Comparison of ENCODE assay signal across 8 cellular contexts in the genomic region with DNA sequence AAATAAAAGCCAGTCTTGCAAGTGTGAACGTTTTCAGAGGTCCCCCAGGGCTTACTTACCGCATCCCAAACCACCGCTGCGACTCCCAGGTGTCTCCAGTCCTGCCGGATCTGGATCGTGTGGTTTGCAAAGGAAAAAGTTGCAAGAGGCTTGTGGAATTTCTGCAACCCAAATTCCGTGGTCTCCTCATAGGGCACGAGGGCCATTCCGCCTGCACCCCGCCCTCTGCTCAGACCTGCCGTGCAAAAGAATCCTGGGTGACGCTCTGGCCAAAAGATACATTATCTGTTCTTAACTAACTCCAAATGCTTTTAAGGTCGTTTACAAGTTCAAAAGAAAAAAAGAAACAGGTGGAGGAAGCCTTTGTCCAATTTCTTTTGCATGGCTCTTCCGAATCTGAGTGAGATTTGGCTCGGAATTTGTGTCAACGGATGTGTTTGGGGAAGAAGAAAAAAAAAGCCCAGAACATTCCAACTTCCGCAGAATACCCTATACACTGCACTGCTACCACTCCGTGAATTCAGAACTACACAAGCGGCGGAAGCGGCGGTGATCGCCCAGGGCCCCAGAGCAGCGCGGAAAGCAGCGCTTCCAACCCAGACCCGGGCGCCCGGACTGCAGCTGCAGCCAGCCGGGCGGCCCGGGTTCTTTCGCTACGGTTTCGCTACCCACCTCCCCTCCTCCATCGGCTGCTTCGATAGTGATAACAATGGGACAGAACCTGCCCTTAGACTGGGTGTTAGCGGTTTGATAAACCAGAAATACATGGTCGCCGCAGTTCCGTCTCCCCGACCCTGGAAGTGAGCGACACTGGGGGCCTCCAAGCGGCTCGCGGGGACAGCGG. TPM values are rescaled to one million over a fixed set of nuclear protein-coding genes. Genes with fewer than 3 reads are reported as not detected.
DNase-seq lines count a peak whose midpoint lies in the region; ATAC-seq and TF ChIP-seq lines count a peak whose summit lies in the region.

No MANE protein-coding gene starts in this region.

- no peaks in the 10 kb centered on the region for H3K9me3 ChIP-seq in effector memory CD4-positive, alpha-beta T cell (ENCODE audit: control insufficient read depth, low read length)

- H3K4me3 Mint-ChIP-seq in activated CD8-positive, alpha-beta T cell treated with anti-CD3 and anti-CD28 coated beads for 36 hours, result peak overlapping the region; percentile 96

- peak overlapping the region; percentile 83 for H3K4me3 ChIP-seq in effector memory CD4-positive, alpha-beta T cell (ENCODE audit: insufficient read depth, low read depth, low read length, poor library complexity, severe bottlenecking)

- CTCF ChIA-PET in activated CD8-positive, alpha-beta T cell treated with anti-CD3 and anti-CD28 coated beads for 36 hours (lab: Charles Lee), result interaction anchor here (0.7 to 4.2 kb wide), 14 partner anchors 9 to 832 kb away, joined by 3 to 31 read pairs (median 3); a partner anchor contains a TSS

- peak overlapping the region; percentile 94 for H3K27ac Mint-ChIP-seq in activated CD8-positive, alpha-beta T cell treated with anti-CD3 and anti-CD28 coated beads for 36 hours

- TF ChIP-seq CTCF in activated CD8-positive, alpha-beta T cell treated with anti-CD3 and anti-CD28 coated beads for 36 hours (IDR thresholded peaks at IDR 0.05), result no peak

- peaks cover 46% of the 10 kb centered on the region for H3K36me3 Mint-ChIP-seq in activated CD8-positive, alpha-beta T cell treated with anti-CD3 and anti-CD28 coated beads for 36 hours (ENCODE audit: low read depth)

- ATAC-seq in GM18909 (IDR thresholded peaks at IDR 0.05; ENCODE audit: poor library complexity, unreplicated experiment), result peak; percentile 37
- ATAC-seq in HG03135 (IDR thresholded peaks at IDR 0.05; ENCODE audit: unreplicated experiment), result peak; percentile 38
- ATAC-seq in activated CD8-positive, alpha-beta T cell treated with anti-CD3 and anti-CD28 coated beads for 36 hours, result peak; percentile 36

- peak overlapping the region; percentile 97 for H3K27ac ChIP-seq in effector memory CD4-positive, alpha-beta T cell (ENCODE audit: insufficient read depth, low read length, poor library complexity, severe bottlenecking)

- peaks cover 4% of the 10 kb centered on the region for H3K36me3 ChIP-seq in effector memory CD4-positive, alpha-beta T cell (ENCODE audit: control insufficient read depth, insufficient read depth, low read length)

- peaks cover 48% of the 10 kb centered on the region for H3K4me1 Mint-ChIP-seq in activated CD8-positive, alpha-beta T cell treated with anti-CD3 and anti-CD28 coated beads for 36 hours (ENCODE audit: low read depth)

- POLR2A ChIA-PET in activated CD8-positive, alpha-beta T cell treated with anti-CD3 and anti-CD28 coated beads for 36 hours (lab: Charles Lee), result interaction anchor here (0.6 to 4.4 kb wide), 13 partner anchors 9 to 144 kb away, joined by 3 to 45 read pairs (median 5); a partner anchor contains a TSS

- no peaks in the 10 kb centered on the region for H3K9me3 Mint-ChIP-seq in activated CD8-positive, alpha-beta T cell treated with anti-CD3 and anti-CD28 coated beads for 36 hours

- peak; percentile 57 to 65 for DNase-seq in AML-193 (lab: John Stamatoyannopoulos, UW)
- peak; percentile 84 for DNase-seq in NCI-H748 (lab: John Stamatoyannopoulos, UW; ENCODE audit: unreplicated experiment)
- peak; percentile 77 for DNase-seq in activated CD8-positive, alpha-beta T cell treated with anti-CD3 and anti-CD28 coated beads for 36 hours
- DNase-seq in effector memory CD4-positive, alpha-beta T cell, result peak; percentile 33 to 41 (median 36)
- DNase-seq in medulla oblongata (ENCODE audit: extremely low spot score), result peak; percentile 82
- DNase-seq in stimulated activated CD8-positive, alpha-beta memory T cell treated with anti-CD3 and anti-CD28 coated beads, Interleukin-12 subunit alpha, Interleukin-12 subunit beta, amount 100 ng/mL, for 1 hour (ENCODE audit: low read depth), result peak; percentile 54

- H3K27me3 ChIP-seq in effector memory CD4-positive, alpha-beta T cell (replicated peaks; ENCODE audit: control insufficient read depth, insufficient read depth, low read length, poor library complexity, severe bottlenecking), result no peaks in the 10 kb centered on the region

- intact Hi-C loops in activated CD8-positive, alpha-beta T cell treated with anti-CD3 and anti-CD28 coated beads for 36 hours (cut with micrococcal nuclease), result loop anchor here (2.0 to 10.0 kb wide), 5 partner anchors 64 to 640 kb away; a partner anchor contains a TSS

- H3K27me3 Mint-ChIP-seq in activated CD8-positive, alpha-beta T cell treated with anti-CD3 and anti-CD28 coated beads for 36 hours, result no peaks in the 10 kb centered on the region

- peaks cover 8% of the 10 kb centered on the region for H3K4me1 ChIP-seq in effector memory CD4-positive, alpha-beta T cell (ENCODE audit: control insufficient read depth, insufficient read depth, low read length, poor library complexity, severe bottlenecking)

RNA-seq across cellular contexts. Expression of a gene that starts 0.8 kb away (rescaled TPM):
- total RNA-seq in activated CD8-positive, alpha-beta T cell treated with anti-CD3 and anti-CD28 coated beads for 36 hours, result 10 to 100 TPM; 28.9 to 30.7 TPM

Comparison
In these comparisons a context has a peak if more than half of its experiments do, and no peak if none do; other contexts are left out.
1. Peak in every context shown above with its lines: DNase-seq, ATAC-seq, H3K4me3 ChIP-seq and H3K27ac ChIP-seq.